Comparison of ENCODE assay signal across 17 cellular contexts in the genomic region with DNA sequence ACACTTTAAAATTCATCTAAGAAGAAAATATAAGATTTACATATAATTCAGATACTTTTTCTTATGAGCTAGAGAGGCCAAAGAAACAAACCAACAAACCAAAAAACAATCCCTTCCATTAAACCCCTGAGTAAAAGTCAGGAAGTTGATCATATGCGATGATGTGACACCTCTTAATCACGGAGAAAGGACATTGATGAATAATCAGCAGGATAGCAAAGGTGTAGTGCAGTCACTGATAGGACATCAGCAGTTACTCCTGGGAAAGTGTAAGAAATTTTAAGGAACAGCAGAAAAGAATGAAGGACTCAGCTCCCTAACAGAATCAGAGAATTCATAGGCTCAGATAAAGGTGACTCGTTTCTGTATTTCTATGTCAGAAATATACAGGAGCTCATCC.
DNase-seq lines count a peak whose midpoint lies in the region; ATAC-seq, FAIRE-seq and TF ChIP-seq lines count a peak whose summit lies in the region.
"Had no signal": no experiment of that assay in that cellular context is flagged by ENCODE, and none has a peak within 500 bp of the region (broad histone marks: within the 10 kb centered on the region; RNA-seq: fewer than 3 reads in every experiment).

No MANE protein-coding gene starts in this region.

- H2AFZ ChIP-seq in Loucy (ENCODE audit: low read length) = no peak overlapping the region
- H2AFZ ChIP-seq in H1 (ENCODE audit: low read length) = no peak overlapping the region
- no peak overlapping the region for H2AFZ ChIP-seq in mesenchymal stem cell (ENCODE audit: low read depth, low read length)

- H3K4me2 ChIP-seq in A549 (peak overlapping the region; percentile 39), Loucy (ENCODE audit: low read depth, low read length, poor library complexity, severe bottlenecking) (peak overlapping the region; percentile 40), H1 (ENCODE audit: insufficient read depth in 1 of 2, low read depth in 2 of 2, low read length in 2 of 2) (no peak overlapping the region), mesenchymal stem cell (ENCODE audit: low read length, poor library complexity, severe bottlenecking) (no peak overlapping the region)

- H2BK120ac ChIP-seq in H1 (replicated peaks; ENCODE audit: low read depth, low read length) (peak overlapping the region; percentile 44), mesenchymal stem cell (ENCODE audit: low read depth, low read length) (no peak overlapping the region)

- TF ChIP-seq POLR2A in A549 (IDR thresholded peaks at IDR 0.05; ENCODE audit: low read length) = no peak
- TF ChIP-seq POLR2A in H1 (IDR thresholded peaks at IDR 0.05; ENCODE audit: control extremely low read depth in 1 of 2, low read depth in 2 of 2, low read length in 2 of 2) = no peak
- no peak for TF ChIP-seq POLR2A in stomach (IDR thresholded peaks at IDR 0.05)

- intact Hi-C loops in stomach (cut with DNase I; ENCODE audit: low total_unique reads) = loop anchor here (5.0 kb wide), 1 partner anchor 344 kb away; no protein-coding TSS in a partner anchor

- H3F3A ChIP-seq in Loucy (ENCODE audit: low read depth) = no peaks in the 10 kb centered on the region

- H3K4me1 ChIP-seq in A549 = no peaks in the 10 kb centered on the region
- H3K4me1 ChIP-seq in Loucy (ENCODE audit: insufficient read depth, low read length, poor library complexity, severe bottlenecking) = no peaks in the 10 kb centered on the region
- H3K4me1 ChIP-seq in H1 (replicated peaks in 1 of 4; ENCODE audit: control insufficient read depth in 3 of 4, insufficient read depth in 4 of 4, low read length in 3 of 4) = peaks cover 0 to 5% (median 2%) of the 10 kb centered on the region in 4 experiments; a peak in 4 of 7 replicates
- H3K4me1 ChIP-seq in mesenchymal stem cell (ENCODE audit: control insufficient read depth, insufficient read depth, low read depth, low read length) = no peaks in the 10 kb centered on the region
- peaks cover 0 to 7% (median 0%) of the 10 kb centered on the region in 4 donors for H3K4me1 ChIP-seq in stomach

- H4K8ac ChIP-seq in H1 (ENCODE audit: extremely low read depth, insufficient read depth, low read length) (no peak overlapping the region), mesenchymal stem cell (ENCODE audit: low read length) (no peak overlapping the region)

- H3K79me1 ChIP-seq in H1 (ENCODE audit: low read depth, low read length) = no peaks in the 10 kb centered on the region
- H3K79me1 ChIP-seq in mesenchymal stem cell (replicated peaks; ENCODE audit: low read length, poor library complexity, severe bottlenecking) = no peaks in the 10 kb centered on the region

- H3K23ac ChIP-seq in H1 (ENCODE audit: insufficient read length) (no peak overlapping the region), mesenchymal stem cell (ENCODE audit: low read length in 2 of 2) (no peak overlapping the region)

- H3K9me3 ChIP-seq in A549 (no peaks in the 10 kb centered on the region), Loucy (ENCODE audit: insufficient read depth, low read depth, low read length) (no peaks in the 10 kb centered on the region; the same call in 1 of the 2 replicates), H1 (ENCODE audit: insufficient read depth in 2 of 2, low read depth in 1 of 2, low read length in 1 of 2) (peaks cover 0 to 5% of the 10 kb centered on the region in 2 experiments; a peak in 1 of 4 replicates), mesenchymal stem cell (ENCODE audit: control insufficient read depth, low read length) (no peaks in the 10 kb centered on the region), stomach (no peaks in the 10 kb centered on the region)
- H3K9me3 ChIP-seq: neutrophil had no signal

- H3K36me3 ChIP-seq in Loucy (ENCODE audit: insufficient read depth, low read length) (no peaks in the 10 kb centered on the region), H1 (ENCODE audit: control insufficient read depth in 2 of 4, insufficient read depth in 4 of 4, low read length in 3 of 4) (no peaks in the 10 kb centered on the region), mesenchymal stem cell (ENCODE audit: control insufficient read depth in 1 of 2, insufficient read depth in 2 of 2, low read depth in 1 of 2, low read length in 2 of 2) (no peaks in the 10 kb centered on the region), stomach (no peaks in the 10 kb centered on the region)
- H3K36me3 ChIP-seq: heart right ventricle, left ventricle myocardium inferior, neutrophil had no signal

- H3K27ac ChIP-seq in A549 (no peak overlapping the region), H1 (ENCODE audit: low read depth, low read length) (no peak overlapping the region), mesenchymal stem cell (ENCODE audit: low read length, poor library complexity, severe bottlenecking) (no peak overlapping the region), stomach (no peak overlapping the region)
- H3K27ac ChIP-seq: coronary artery, heart right ventricle, neutrophil, skin epidermis had no signal

- H3K23me2 ChIP-seq in H1 (ENCODE audit: low read depth, low read length) = no peaks in the 10 kb centered on the region

- H3K14ac ChIP-seq in H1 (ENCODE audit: insufficient read length) = no peak overlapping the region
- no peak overlapping the region for H3K14ac ChIP-seq in mesenchymal stem cell (ENCODE audit: low read length in 2 of 2)

- no peak overlapping the region for H2BK20ac ChIP-seq in H1 (ENCODE audit: low read length)

- H2BK12ac ChIP-seq in H1 (ENCODE audit: low read depth, low read length) = no peak overlapping the region
- H2BK12ac ChIP-seq in mesenchymal stem cell (ENCODE audit: low read length in 2 of 2) = no peak overlapping the region

- no peaks in the 10 kb centered on the region for H3K9me2 ChIP-seq in Loucy (replicated peaks; ENCODE audit: low read depth, low read length)

- H3K18ac ChIP-seq in H1 (ENCODE audit: extremely low read depth, low read length) (no peak overlapping the region), mesenchymal stem cell (ENCODE audit: low read depth in 1 of 2, low read length in 2 of 2) (no peak overlapping the region)

- no peak overlapping the region for H3K56ac ChIP-seq in H1 (replicated peaks; ENCODE audit: insufficient read length, low read depth, low read length)

- H3K4ac ChIP-seq in H1 (replicated peaks; ENCODE audit: insufficient read length, low read depth, low read length) (no peak overlapping the region), mesenchymal stem cell (ENCODE audit: low read depth in 1 of 2, low read length in 2 of 2) (no peak overlapping the region)

- H4K5ac ChIP-seq in H1 (ENCODE audit: insufficient read length, low read depth, low read length) = no peak overlapping the region

- H2AK5ac ChIP-seq in H1 (ENCODE audit: low read depth, low read length) = no peak overlapping the region
- H2AK5ac ChIP-seq in mesenchymal stem cell (ENCODE audit: low read length, severe bottlenecking) = no peak overlapping the region

- no peak for TF ChIP-seq CTCF in A549 (IDR thresholded peaks at IDR 0.05)
- no peak for TF ChIP-seq CTCF in Loucy (conservative IDR thresholded peaks at IDR 0.05; ENCODE audit: low read length)
- TF ChIP-seq CTCF in H1 (IDR thresholded peaks at IDR 0.05; ENCODE audit: control extremely low read depth in 1 of 3, insufficient read depth in 1 of 3, low read depth in 1 of 3, low read length in 3 of 3) = no peak
- no peak for TF ChIP-seq CTCF in stomach (IDR thresholded peaks at IDR 0.05)

- FAIRE-seq in A549 (lab: Jason Lieb, UNC) (no peak), H1 (lab: Jason Lieb, UNC) (no peak)

- H3K4me3 ChIP-seq in A549 (no peak overlapping the region), Loucy (ENCODE audit: low read length, poor library complexity, severe bottlenecking) (no peak overlapping the region), H1 (ENCODE audit: extremely low read depth in 1 of 4, insufficient read depth in 2 of 4, low read depth in 3 of 4, low read length in 4 of 4) (no peak overlapping the region), mesenchymal stem cell (ENCODE audit: insufficient read depth in 1 of 2, low read depth in 1 of 2, low read length in 2 of 2) (no peak overlapping the region), stomach (peak overlapping the region in 1 of 4 donors; percentile 22)
- H3K4me3 ChIP-seq: coronary artery, left ventricle myocardium inferior, skin epidermis had no signal

- H4K20me1 ChIP-seq in Loucy (ENCODE audit: insufficient read depth, low read length, poor library complexity, severe bottlenecking) = no peaks in the 10 kb centered on the region
- no peaks in the 10 kb centered on the region for H4K20me1 ChIP-seq in H1 (replicated peaks in 1 of 2; ENCODE audit: control insufficient read depth in 1 of 2, insufficient read depth in 2 of 2, low read length in 2 of 2)

- H3K79me2 ChIP-seq in Loucy (ENCODE audit: insufficient read depth, low read length) (no peaks in the 10 kb centered on the region), H1 (ENCODE audit: control insufficient read depth in 1 of 2, insufficient read depth in 2 of 2, low read length in 2 of 2) (no peaks in the 10 kb centered on the region)

- DNase-seq in A549 (ENCODE audit: low read depth in 1 of 2, low spot score in 1 of 2) (no peak), H1 (ENCODE audit: low read depth in 1 of 2, low spot score in 2 of 2) (no peak), mesenchymal stem cell (no peak), stomach (no peak), COLO668 (lab: John Stamatoyannopoulos, UW; ENCODE audit: unreplicated experiment) (no peak)
- DNase-seq in activated effector memory CD4-positive, alpha-beta T cell treated with Interleukin-2 at 50 U/mL for 16 hours = no peak
- DNase-seq: activated CD4-positive, CD25-positive, alpha-beta regulatory T cell treated with anti-CD3 and anti-CD28 coated beads, Interleukin-2, amount 50 U/mL, for 72 hours; activated CD8-positive, alpha-beta memory T cell treated with anti-CD3 and anti-CD28 coated beads for 24 hours; NCI-H2227 treated with DMSO at 0.1 percent for 48 hours had no signal

- TF ChIP-seq RAD21 in A549 (conservative IDR thresholded peaks at IDR 0.05 in 1 of 2, IDR thresholded peaks at IDR 0.05 in 1 of 2) (no peak), H1 (IDR thresholded peaks at IDR 0.05 in 1 of 2, conservative IDR thresholded peaks at IDR 0.05 in 1 of 2; ENCODE audit: low read depth in 2 of 2, low read length in 2 of 2) (no peak)

- CTCF ChIA-PET in A549 (lab: Yijun Ruan, JAX) = interaction anchor here (0.6 to 1.9 kb wide), 21 partner anchors 8 to 843 kb away, joined by 3 to 8 read pairs (median 3); no protein-coding TSS in a partner anchor
- CTCF ChIA-PET in H1 (lab: Charles Lee; ENCODE audit: partially characterized antibody) = interaction anchor here (0.6 to 4.0 kb wide), 51 partner anchors 9 to 1961 kb away, joined by 3 to 78 read pairs (median 4); no protein-coding TSS in a partner anchor

- no peaks in the 10 kb centered on the region for H3K27me3 ChIP-seq in Loucy (ENCODE audit: insufficient read depth, low read length, poor library complexity, severe bottlenecking)
- H3K27me3 ChIP-seq in H1 (replicated peaks in 1 of 4; ENCODE audit: control insufficient read depth in 3 of 4, extremely low read depth in 1 of 4, insufficient read depth in 3 of 4, low read length in 3 of 4) = no peaks in the 10 kb centered on the region
- H3K27me3 ChIP-seq in mesenchymal stem cell (ENCODE audit: control insufficient read depth in 1 of 2, insufficient read depth in 1 of 2, low read length in 2 of 2) = peaks cover 0 to 27% of the 10 kb centered on the region in 2 experiments
- H3K27me3 ChIP-seq in stomach = peaks cover 0 to 10% (median 0%) of the 10 kb centered on the region in 3 donors
- H3K27me3 ChIP-seq: neutrophil had no signal

- H3K9ac ChIP-seq in Loucy (ENCODE audit: low read depth, low read length, poor library complexity, severe bottlenecking) (no peak overlapping the region), H1 (replicated peaks in 1 of 4; ENCODE audit: extremely low read depth in 1 of 4, low read depth in 3 of 4, low read length in 3 of 4) (no peak overlapping the region), mesenchymal stem cell (ENCODE audit: low read length) (peak overlapping the region; percentile 66)

- WGBS in A549 (ENCODE audit: missing lambda C conversion rate) = 0% methylated on average over 3 of the region's 3 CpGs
- WGBS in H1 (ENCODE audit: extremely low coverage in 1 of 2, insufficient coverage in 1 of 2, insufficient read length in 1 of 2, insufficient replicate concordance in 2 of 2, low coverage in 1 of 2, low lambda C conversion rate in 2 of 2, missing lambda C conversion rate in 1 of 2), 2 experiments = 47% methylated on average over 3 of the region's 3 CpGs; no CpG with 5 or more reads in 1 of the 2 experiments
- 46% methylated on average over 2 of the region's 3 CpGs for WGBS in mesenchymal stem cell
- WGBS in stomach, 5 donors = 27 to 34% (median 30%) methylated on average over 3 of the region's 3 CpGs

- no peak overlapping the region for H4K91ac ChIP-seq in H1 (replicated peaks; ENCODE audit: insufficient read length, low read length)
- no peak overlapping the region for H4K91ac ChIP-seq in mesenchymal stem cell (ENCODE audit: low read length)

- no peak for TF ChIP-seq EP300 in A549 (IDR thresholded peaks at IDR 0.05)
- no peak for TF ChIP-seq EP300 in H1 (IDR thresholded peaks at IDR 0.05; ENCODE audit: borderline replicate concordance in 1 of 2, low read depth in 2 of 2, low read length in 2 of 2)
- TF ChIP-seq EP300 in stomach (IDR thresholded peaks at IDR 0.05) = no peak

- POLR2A ChIA-PET in A549 (lab: Yijun Ruan, JAX) (no interaction called here), H1 (lab: Charles Lee; ENCODE audit: partially characterized antibody) (no interaction called here)

- ATAC-seq in A549 (no peak), HG02571 (IDR thresholded peaks at IDR 0.05; ENCODE audit: unreplicated experiment) (no peak)
- ATAC-seq: activated T-cell treated with anti-CD3 and anti-CD28 coated beads, Interleukin-2, amount 50 U/mL, for 72 hours had no signal

- H2BK5ac ChIP-seq in H1 (ENCODE audit: low read depth, low read length) = peak overlapping the region; percentile 12; the same call in 1 of the 2 replicates
- no peak overlapping the region for H2BK5ac ChIP-seq in mesenchymal stem cell (ENCODE audit: low read depth, low read length, poor library complexity, severe bottlenecking)

- no peak overlapping the region for H2BK15ac ChIP-seq in H1 (ENCODE audit: low read length)
- H2BK15ac ChIP-seq in mesenchymal stem cell (ENCODE audit: low read depth, poor library complexity, severe bottlenecking) = no peak overlapping the region

Comparison
In these comparisons a context has a peak if more than half of its experiments do, and no peak if none do; other contexts are left out.
1. H3K4me2 ChIP-seq: peak in A549 (single experiment) and Loucy (single experiment); none in H1 (0 of 2) and mesenchymal stem cell (single experiment).